ENCODE assay signal across 10 cellular contexts in genomic region chr19:3710265-3710812, GRCh38. TPM values are rescaled to one million over a fixed set of nuclear protein-coding genes. Genes with fewer than 3 reads are reported as not detected.
DNase-seq lines count a peak whose midpoint lies in the region; ATAC-seq and TF ChIP-seq lines count a peak whose summit lies in the region.
"Had no signal": no experiment of that assay in that cellular context is flagged by ENCODE, and none has a peak within 500 bp of the region (broad histone marks: within the 10 kb centered on the region; RNA-seq: fewer than 3 reads in every experiment).

No MANE protein-coding gene starts in this region.

- DNase-seq in DMS53 (lab: John Stamatoyannopoulos, UW) (peak; percentile 95), NCI-H2171 (lab: John Stamatoyannopoulos, UW) (peak; percentile 44), choroid plexus epithelial cell (ENCODE audit: low read depth) (peak; percentile 71), naive B cell (no peak), smooth muscle cell (lab: John Stamatoyannopoulos, UW; ENCODE audit: unreplicated experiment) (no peak), NCI-H2081 treated with DMSO at 0.1 percent for 48 hours (lab: John Stamatoyannopoulos, UW) (no peak)
- no peak for DNase-seq in activated CD8-positive, alpha-beta memory T cell treated with anti-CD3 and anti-CD28 coated beads, Interleukin-2, amount 50 U/mL, for 4 hours
- DNase-seq: effector memory CD4-positive, alpha-beta T cell; stimulated activated CD4-positive, alpha-beta T cell treated with anti-CD3 and anti-CD28 coated beads, Interleukin-1b, Interleukin-23, amount 100 ng/mL, for 48 hours had no signal

- no peaks in the 10 kb centered on the region for H3K36me3 ChIP-seq in smooth muscle cell (ENCODE audit: low read depth)

- H3K36me3 Mint-ChIP-seq in naive B cell = no peaks in the 10 kb centered on the region

- no peak overlapping the region for H3K4me2 ChIP-seq in smooth muscle cell

- no peaks in the 10 kb centered on the region for H3K79me2 ChIP-seq in smooth muscle cell (ENCODE audit: low read depth)

- WGBS in smooth muscle cell (ENCODE audit: low lambda C conversion rate) = 65% methylated on average over 20 of the region's 20 CpGs

- ATAC-seq in naive B cell (ENCODE audit: low read depth in 2 of 2) (peak; percentile 33 to 51), GM18868 (IDR thresholded peaks at IDR 0.05; ENCODE audit: unreplicated experiment) (no peak)

- H3F3A ChIP-seq in smooth muscle cell (ENCODE audit: low read depth) = no peaks in the 10 kb centered on the region

- no peak overlapping the region for H2AFZ ChIP-seq in smooth muscle cell (ENCODE audit: low read depth)

- peaks cover 4 to 11% (median 5%) of the 10 kb centered on the region in 3 donors for H3K4me1 Mint-ChIP-seq in naive B cell

- H4K20me1 ChIP-seq in smooth muscle cell (ENCODE audit: low read depth) = no peaks in the 10 kb centered on the region

- H3K27ac ChIP-seq in smooth muscle cell (ENCODE audit: low read depth) = no peak overlapping the region

- H3K4me1 ChIP-seq in smooth muscle cell (ENCODE audit: low read depth) = no peaks in the 10 kb centered on the region

- H3K9ac ChIP-seq in smooth muscle cell (ENCODE audit: low read depth) = no peak overlapping the region

- no peak overlapping the region for H3K27ac Mint-ChIP-seq in naive B cell

- TF ChIP-seq CTCF in choroid plexus epithelial cell (conservative IDR thresholded peaks at IDR 0.05; ENCODE audit: low read depth, low read length) = no peak
- TF ChIP-seq CTCF in smooth muscle cell (IDR thresholded peaks at IDR 0.05; ENCODE audit: borderline replicate concordance, insufficient read depth, poor library complexity, severe bottlenecking) = no peak

- peaks cover 4 to 36% (median 8%) of the 10 kb centered on the region in 3 donors for H3K27me3 Mint-ChIP-seq in naive B cell

- H3K9me3 Mint-ChIP-seq in naive B cell = no peaks in the 10 kb centered on the region

- H3K4me3 ChIP-seq in choroid plexus epithelial cell (ENCODE audit: low read depth, low read length) (no peak overlapping the region), smooth muscle cell (no peak overlapping the region)

- no peak overlapping the region for H3K4me3 Mint-ChIP-seq in naive B cell

- H3K9me3 ChIP-seq in smooth muscle cell (replicated peaks; ENCODE audit: low read depth) = no peaks in the 10 kb centered on the region

- no peaks in the 10 kb centered on the region for H3K27me3 ChIP-seq in smooth muscle cell (ENCODE audit: low read depth)

RNA-seq across cellular contexts. Expression of gene TJP3, which starts 2.2 kb away (rescaled TPM):
- polyA plus RNA-seq in naive B cell (ENCODE audit: low read depth in 6 of 6) (1 to 10 TPM in 5 of 6 donors, not detected in 1; 1.2 to 3.8 (median 2.0) TPM), smooth muscle cell (1.2 and 9.0 TPM in 2 replicates)
- 1.7 and 6.2 TPM in 2 replicates for total RNA-seq in smooth muscle cell

RNA-seq across cellular contexts. Expression of gene PIP5K1C, which starts 10.1 kb away (rescaled TPM):
- polyA plus RNA-seq in naive B cell (ENCODE audit: low read depth in 6 of 6) (10 to 100 TPM in 1 of 6 donors, 1 to 10 TPM in 4, under 1 TPM in 1; 0.41 to 13.4 (median 4.9) TPM), smooth muscle cell (27.2 and 29.9 TPM in 2 replicates)
- total RNA-seq in smooth muscle cell = 8.2 and 13.2 TPM in 2 replicates

RNA-seq across cellular contexts. Expression of gene APBA3, which starts 51.2 kb away (rescaled TPM):
- polyA plus RNA-seq in naive B cell (ENCODE audit: low read depth in 6 of 6) (10 to 100 TPM; 28.8 to 51.6 (median 35.3) TPM), smooth muscle cell (27.9 and 28.4 TPM in 2 replicates)
- 7.7 and 16.1 TPM in 2 replicates for total RNA-seq in smooth muscle cell

RNA-seq across cellular contexts. Expression of gene MRPL54, which starts 52.1 kb away (rescaled TPM):
- polyA plus RNA-seq in naive B cell (ENCODE audit: low read depth in 6 of 6) (100 to 1,000 TPM; 113 to 186 (median 131) TPM), smooth muscle cell (60.8 and 64.4 TPM in 2 replicates)
- total RNA-seq in smooth muscle cell = 19.5 and 33.8 TPM in 2 replicates

Comparison
In these comparisons a context has a peak if more than half of its experiments do, and no peak if none do; other contexts are left out.
1. DNase-seq: peak in DMS53 (single experiment), NCI-H2171 (single experiment) and choroid plexus epithelial cell (single experiment); none in naive B cell (single experiment), smooth muscle cell (single experiment), NCI-H2081 treated with DMSO at 0.1 percent for 48 hours (single experiment) and activated CD8-positive, alpha-beta memory T cell treated with anti-CD3 and anti-CD28 coated beads, Interleukin-2, amount 50 U/mL, for 4 hours (single experiment).